ENCODE assay signal across 39 cellular contexts in genomic region chr2:96464061-96464460, GRCh38. TPM values are rescaled to one million over a fixed set of nuclear protein-coding genes. Genes with fewer than 3 reads are reported as not detected.
"Had no signal": no experiment of that assay in that cellular context is flagged by ENCODE, and none has a peak within 500 bp of the region (broad histone marks: within the 10 kb centered on the region; RNA-seq: fewer than 3 reads in every experiment).

No MANE protein-coding gene starts in this region.

- ATAC-seq: activated CD4-positive, alpha-beta T cell treated with anti-CD3 and anti-CD28 coated beads for 36 hours; activated CD8-positive, alpha-beta memory T cell treated with anti-CD3 and anti-CD28 coated beads, Interleukin-2, amount 10 ng/mL, durations not matched to agents 7 days and 5 days; activated CD8-positive, alpha-beta T cell treated with anti-CD3 and anti-CD28 coated beads, Interleukin-2, amount 10 ng/mL, durations not matched to agents 7 days and 5 days; activated naive CD8-positive, alpha-beta T cell treated with anti-CD3 and anti-CD28 coated beads, Interleukin-2, amount 50 U/mL, for 24 hours; WTC11 had no signal

- H3K9me3 Mint-ChIP-seq: activated naive CD4-positive, alpha-beta T cell treated with anti-CD3 and anti-CD28 coated beads, Interleukin-2, amount 50 U/mL, for 24 hours; activated naive CD8-positive, alpha-beta T cell treated with anti-CD3 and anti-CD28 coated beads, Interleukin-2, amount 50 U/mL, for 24 hours; central memory CD8-positive, alpha-beta T cell had no signal

- H3K27ac Mint-ChIP-seq: activated CD4-positive, alpha-beta memory T cell treated with anti-CD3 and anti-CD28 coated beads, Interleukin-2, amount 10 ng/mL, durations not matched to agents 7 days and 5 days; activated CD4-positive, alpha-beta T cell treated with anti-CD3 and anti-CD28 coated beads for 36 hours; activated CD4-positive, alpha-beta T cell treated with anti-CD3 and anti-CD28 coated beads, Interleukin-2, amount 10 ng/mL, durations not matched to agents 7 days and 5 days; activated CD8-positive, alpha-beta memory T cell treated with anti-CD3 and anti-CD28 coated beads, Interleukin-2, amount 10 ng/mL, durations not matched to agents 7 days and 5 days; activated CD8-positive, alpha-beta T cell treated with anti-CD3 and anti-CD28 coated beads, Interleukin-2, amount 10 ng/mL, durations not matched to agents 7 days and 5 days; activated naive CD4-positive, alpha-beta T cell treated with anti-CD3 and anti-CD28 coated beads, Interleukin-2, amount 10 ng/mL, durations not matched to agents 7 days and 5 days; activated naive CD4-positive, alpha-beta T cell treated with anti-CD3 and anti-CD28 coated beads, Interleukin-2, amount 50 U/mL, for 24 hours; activated naive CD8-positive, alpha-beta T cell; activated naive CD8-positive, alpha-beta T cell treated with anti-CD3 and anti-CD28 coated beads, Interleukin-2, amount 10 ng/mL, durations not matched to agents 7 days and 5 days; activated naive CD8-positive, alpha-beta T cell treated with anti-CD3 and anti-CD28 coated beads, Interleukin-2, amount 50 U/mL, for 24 hours; activated T-cell treated with anti-CD3 and anti-CD28 coated beads, Interleukin-2, amount 50 U/mL, for 24 hours; activated T-helper 2 cell treated with anti-CD3 and anti-CD28 coated beads, Interferon-gamma antibody, Interleukin-2, Interleukin-4, amounts not matched to agents 10 μg/mL and 5 μg/mL and 100 μg/mL, durations not matched to agents 14 hours and 24 hours and 36 hours; brain; T-helper 1 cell treated with Interleukin-12 subunit alpha and Interleukin-12 subunit beta and Interleukin-4 antibody, amounts not matched to agents 30 μg/mL and 1 μg/mL, for 36 hours; T-helper 2 cell treated with Interferon-gamma antibody and Interleukin-4, amounts not matched to agents 5 μg/mL and 100 μg/mL, for 36 hours; WTC11 had no signal

- H3K4me1 ChIP-seq: ascending aorta had no signal

- H3K4me3 ChIP-seq: ascending aorta, cardiac muscle cell had no signal

- DNase-seq: activated CD4-positive, alpha-beta memory T cell treated with anti-CD3 and anti-CD28 coated beads, Interleukin-2, amount 10 ng/mL, durations not matched to agents 7 days and 5 days; activated CD4-positive, alpha-beta T cell treated with anti-CD3 and anti-CD28 coated beads for 1 hour; activated CD4-positive, alpha-beta T cell treated with anti-CD3 and anti-CD28 coated beads for 36 hours; activated CD4-positive, alpha-beta T cell treated with anti-CD3 and anti-CD28 coated beads for 48 hours; activated CD4-positive, alpha-beta T cell treated with anti-CD3 and anti-CD28 coated beads, Interleukin-2, amount 10 ng/mL, durations not matched to agents 7 days and 5 days; activated CD4-positive, alpha-beta T cell treated with anti-CD3 and anti-CD28 coated beads, Interleukin-2, amount 50 U/mL, for 48 hours; activated CD4-positive, CD25-positive, alpha-beta regulatory T cell; activated CD8-positive, alpha-beta memory T cell treated with anti-CD3 and anti-CD28 coated beads for 24 hours; activated CD8-positive, alpha-beta memory T cell treated with anti-CD3 and anti-CD28 coated beads, Interleukin-2, amount 10 ng/mL, durations not matched to agents 7 days and 5 days; activated CD8-positive, alpha-beta memory T cell treated with anti-CD3 and anti-CD28 coated beads, Interleukin-2, amount 50 U/mL, for 48 hours; activated CD8-positive, alpha-beta T cell treated with anti-CD3 and anti-CD28 coated beads, Interleukin-2, amount 10 ng/mL, durations not matched to agents 7 days and 5 days; activated effector memory CD4-positive, alpha-beta T cell treated with Interleukin-2 at 50 U/mL for 16 hours; activated gamma-delta T cell; activated naive CD4-positive, alpha-beta T cell treated with anti-CD3 and anti-CD28 coated beads, Interleukin-2, amount 10 ng/mL, durations not matched to agents 7 days and 5 days; activated naive CD4-positive, alpha-beta T cell treated with Interleukin-2 at 50 U/mL for 16 hours; activated naive CD8-positive, alpha-beta T cell treated with anti-CD3 and anti-CD28 coated beads, Interleukin-2, amount 10 ng/mL, durations not matched to agents 7 days and 5 days; activated naive CD8-positive, alpha-beta T cell treated with anti-CD3 and anti-CD28 coated beads, Interleukin-2, amount 50 U/mL, for 24 hours; activated T-cell treated with anti-CD3 and anti-CD28 coated beads, Interleukin-2, amount 50 U/mL, for 24 hours; activated T-cell treated with anti-CD3 and anti-CD28 coated beads, Interleukin-2, amount 50 U/mL, for 48 hours; amygdala; anterior cingulate cortex; caudate nucleus; cerebellar nuclear complex; T-helper 1 cell; T-helper 2 cell; T-helper 9 cell had no signal

- FAIRE-seq: bronchial epithelial cell, TTC549 had no signal

- H3K4me3 Mint-ChIP-seq: activated CD4-positive, alpha-beta memory T cell treated with anti-CD3 and anti-CD28 coated beads, Interleukin-2, amount 10 ng/mL, durations not matched to agents 7 days and 5 days; activated CD4-positive, alpha-beta T cell treated with anti-CD3 and anti-CD28 coated beads for 36 hours; activated CD4-positive, alpha-beta T cell treated with anti-CD3 and anti-CD28 coated beads, Interleukin-2, amount 10 ng/mL, durations not matched to agents 7 days and 5 days; activated CD8-positive, alpha-beta memory T cell treated with anti-CD3 and anti-CD28 coated beads, Interleukin-2, amount 10 ng/mL, durations not matched to agents 7 days and 5 days; activated CD8-positive, alpha-beta T cell treated with anti-CD3 and anti-CD28 coated beads, Interleukin-2, amount 10 ng/mL, durations not matched to agents 7 days and 5 days; activated naive CD4-positive, alpha-beta T cell treated with anti-CD3 and anti-CD28 coated beads, Interleukin-2, amount 10 ng/mL, durations not matched to agents 7 days and 5 days; activated naive CD4-positive, alpha-beta T cell treated with anti-CD3 and anti-CD28 coated beads, Interleukin-2, amount 50 U/mL, for 24 hours; activated naive CD8-positive, alpha-beta T cell; activated naive CD8-positive, alpha-beta T cell treated with anti-CD3 and anti-CD28 coated beads, Interleukin-2, amount 10 ng/mL, durations not matched to agents 7 days and 5 days; activated naive CD8-positive, alpha-beta T cell treated with anti-CD3 and anti-CD28 coated beads, Interleukin-2, amount 50 U/mL, for 24 hours; activated T-cell treated with anti-CD3 and anti-CD28 coated beads, Interleukin-2, amount 50 U/mL, for 24 hours; brain; central memory CD8-positive, alpha-beta T cell; T-helper 1 cell treated with Interleukin-12 subunit alpha and Interleukin-12 subunit beta and Interleukin-4 antibody, amounts not matched to agents 30 μg/mL and 1 μg/mL, for 36 hours; T-helper 2 cell treated with Interferon-gamma antibody and Interleukin-4, amounts not matched to agents 5 μg/mL and 100 μg/mL, for 36 hours; WTC11 had no signal

- H3K36me3 ChIP-seq: ascending aorta, cardiac muscle cell had no signal

- H3K36me3 Mint-ChIP-seq: activated CD8-positive, alpha-beta memory T cell treated with anti-CD3 and anti-CD28 coated beads, Interleukin-2, amount 10 ng/mL, durations not matched to agents 7 days and 5 days; activated naive CD4-positive, alpha-beta T cell treated with anti-CD3 and anti-CD28 coated beads, Interleukin-2, amount 50 U/mL, for 24 hours; activated naive CD8-positive, alpha-beta T cell; activated naive CD8-positive, alpha-beta T cell treated with anti-CD3 and anti-CD28 coated beads, Interleukin-2, amount 10 ng/mL, durations not matched to agents 7 days and 5 days; brain had no signal

- H3K27me3 ChIP-seq: ascending aorta, cardiac muscle cell had no signal

- H3K27ac ChIP-seq: ascending aorta, cardiac muscle cell, VCaP had no signal

- H3K4me1 Mint-ChIP-seq: activated CD4-positive, alpha-beta memory T cell treated with anti-CD3 and anti-CD28 coated beads, Interleukin-2, amount 10 ng/mL, durations not matched to agents 7 days and 5 days; activated CD4-positive, alpha-beta T cell treated with anti-CD3 and anti-CD28 coated beads for 36 hours; activated CD4-positive, alpha-beta T cell treated with anti-CD3 and anti-CD28 coated beads, Interleukin-2, amount 10 ng/mL, durations not matched to agents 7 days and 5 days; activated CD8-positive, alpha-beta memory T cell treated with anti-CD3 and anti-CD28 coated beads, Interleukin-2, amount 10 ng/mL, durations not matched to agents 7 days and 5 days; activated naive CD4-positive, alpha-beta T cell treated with anti-CD3 and anti-CD28 coated beads, Interleukin-2, amount 10 ng/mL, durations not matched to agents 7 days and 5 days; activated naive CD4-positive, alpha-beta T cell treated with anti-CD3 and anti-CD28 coated beads, Interleukin-2, amount 50 U/mL, for 24 hours; activated naive CD8-positive, alpha-beta T cell treated with anti-CD3 and anti-CD28 coated beads, Interleukin-2, amount 10 ng/mL, durations not matched to agents 7 days and 5 days; activated naive CD8-positive, alpha-beta T cell treated with anti-CD3 and anti-CD28 coated beads, Interleukin-2, amount 50 U/mL, for 24 hours; brain; central memory CD8-positive, alpha-beta T cell; WTC11 had no signal

RNA-seq across cellular contexts. Expression of gene NEURL3, which starts 41.1 kb away (rescaled TPM):
- total RNA-seq: activated CD8-positive, alpha-beta T cell treated with anti-CD3 and anti-CD28 coated beads, Interleukin-2, amount 10 ng/mL, durations not matched to agents 7 days and 5 days; ascending aorta; bronchial epithelial cell; cardiac muscle cell; WTC11 had no signal
- polyA plus RNA-seq: cardiac muscle cell had no signal
